ENCODE assay signal across 28 cellular contexts in genomic region chr5:124538196-124538595, GRCh38.
"Had no signal": no experiment of that assay in that cellular context is flagged by ENCODE, and none has a peak within 500 bp of the region (broad histone marks: within the 10 kb centered on the region; RNA-seq: fewer than 3 reads in every experiment).

No MANE protein-coding gene starts in this region.

- H3K27ac Mint-ChIP-seq: activated CD4-positive, alpha-beta memory T cell treated with anti-CD3 and anti-CD28 coated beads for 36 hours; activated CD4-positive, alpha-beta T cell treated with anti-CD3 and anti-CD28 coated beads, Interleukin-2, amount 10 ng/mL, durations not matched to agents 24 days and 14 days; activated naive CD8-positive, alpha-beta T cell treated with anti-CD3 and anti-CD28 coated beads, Interleukin-2, amount 50 U/mL, for 24 hours; activated T-cell treated with anti-CD3 and anti-CD28 coated beads, Interleukin-2, amount 50 U/mL, for 24 hours; dendritic cell treated with granulocyte-macrophage colony-stimulating factor and Interleukin-4, amounts not matched to agents 40 ng/mL and 50 ng/mL, for 4 days; mesothelial cell of epicardium; progenitor cell of endocrine pancreas; T-helper 17 cell had no signal

- H3K4me3 Mint-ChIP-seq: activated CD4-positive, alpha-beta memory T cell treated with anti-CD3 and anti-CD28 coated beads for 36 hours; activated CD4-positive, alpha-beta T cell treated with anti-CD3 and anti-CD28 coated beads, Interleukin-2, amount 10 ng/mL, durations not matched to agents 24 days and 14 days; activated naive CD8-positive, alpha-beta T cell treated with anti-CD3 and anti-CD28 coated beads, Interleukin-2, amount 50 U/mL, for 24 hours; activated T-cell treated with anti-CD3 and anti-CD28 coated beads, Interleukin-2, amount 50 U/mL, for 24 hours; dendritic cell treated with granulocyte-macrophage colony-stimulating factor and Interleukin-4, amounts not matched to agents 40 ng/mL and 50 ng/mL, for 4 days; mesothelial cell of epicardium; naive B cell; nephron progenitor cell; T-helper 17 cell had no signal

- H3K36me3 Mint-ChIP-seq: activated CD4-positive, alpha-beta memory T cell treated with anti-CD3 and anti-CD28 coated beads for 36 hours; mesothelial cell of epicardium had no signal

- H3K4me1 Mint-ChIP-seq: activated CD4-positive, alpha-beta T cell treated with anti-CD3 and anti-CD28 coated beads, Interleukin-2, amount 10 ng/mL, durations not matched to agents 24 days and 14 days; activated naive CD8-positive, alpha-beta T cell treated with anti-CD3 and anti-CD28 coated beads, Interleukin-2, amount 50 U/mL, for 24 hours; T-helper 17 cell had no signal

- H3K27me3 Mint-ChIP-seq: activated CD4-positive, alpha-beta memory T cell treated with anti-CD3 and anti-CD28 coated beads for 36 hours; activated CD4-positive, alpha-beta T cell treated with anti-CD3 and anti-CD28 coated beads, Interleukin-2, amount 10 ng/mL, durations not matched to agents 24 days and 14 days; activated naive CD8-positive, alpha-beta T cell treated with anti-CD3 and anti-CD28 coated beads, Interleukin-2, amount 50 U/mL, for 24 hours; dendritic cell treated with granulocyte-macrophage colony-stimulating factor and Interleukin-4, amounts not matched to agents 40 ng/mL and 50 ng/mL, for 4 days; progenitor cell of endocrine pancreas; T-helper 17 cell had no signal

- DNase-seq: activated CD4-positive, alpha-beta memory T cell treated with anti-CD3 and anti-CD28 coated beads for 36 hours; activated CD4-positive, alpha-beta T cell treated with anti-CD3 and anti-CD28 coated beads, Interleukin-2, amount 10 ng/mL, durations not matched to agents 24 days and 14 days; activated CD8-positive, alpha-beta memory T cell treated with anti-CD3 and anti-CD28 coated beads, Interleukin-2, amount 50 U/mL, for 48 hours; activated gamma-delta T cell treated with Interleukin-2 at 50 U/mL for 16 hours; activated naive CD4-positive, alpha-beta T cell treated with anti-CD3 and anti-CD28 coated beads, Interleukin-2, amount 50 U/mL, for 16 hours; activated naive CD8-positive, alpha-beta T cell treated with anti-CD3 and anti-CD28 coated beads, Interleukin-2, amount 50 U/mL, for 24 hours; activated T-cell treated with anti-CD3 and anti-CD28 coated beads, Interleukin-2, amount 50 U/mL, for 24 hours; amygdala; central memory CD4-positive, alpha-beta T cell; effector CD8-positive, alpha-beta T cell; erythroblast; head of caudate nucleus; mammary epithelial cell; naive B cell; nephron progenitor cell; ovary; stimulated activated CD4-positive, alpha-beta T cell treated with anti-CD3 and anti-CD28 coated beads, Interleukin-2, amount 100 ng/mL, for 48 hours; stimulated activated naive CD4-positive, alpha-beta T cell treated with Interleukin-2 at 50 U/mL for 16 hours; T-helper 17 cell; T1000; testis; transverse colon; WERI-Rb-1 had no signal

- ATAC-seq: activated CD4-positive, CD25-positive, alpha-beta regulatory T cell treated with anti-CD3 and anti-CD28 coated beads, Interleukin-2, amount 50 U/mL, for 24 hours; activated naive CD8-positive, alpha-beta T cell treated with anti-CD3 and anti-CD28 coated beads, Interleukin-2, amount 50 U/mL, for 24 hours; left lobe of liver; T-helper 17 cell had no signal
